Comparison of ENCODE assay signal across 27 cellular contexts in the genomic region with DNA sequence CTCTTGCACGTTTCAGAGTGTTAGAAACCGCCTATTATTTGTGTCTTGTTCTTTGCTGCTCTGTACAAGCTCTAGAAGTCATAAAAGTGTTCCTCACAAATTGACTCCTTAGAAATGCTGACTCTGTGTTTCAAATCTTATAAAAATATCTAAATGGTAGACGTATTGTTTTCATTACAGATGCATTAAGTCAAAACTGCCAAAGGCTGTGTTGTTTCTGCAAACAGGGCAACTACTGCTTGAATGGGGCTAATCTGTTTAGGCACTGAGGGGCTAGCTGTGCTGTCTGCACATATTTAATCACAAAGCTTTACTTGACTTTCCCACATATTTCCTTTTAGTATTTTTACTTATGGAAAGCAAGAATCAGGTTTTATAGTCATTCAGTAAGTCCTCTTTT.
"Had no signal": no experiment of that assay in that cellular context is flagged by ENCODE, and none has a peak within 500 bp of the region (broad histone marks: within the 10 kb centered on the region; RNA-seq: fewer than 3 reads in every experiment).

No MANE protein-coding gene starts in this region.

- ATAC-seq: effector memory CD8-positive, alpha-beta T cell; gastrocnemius medialis; left lobe of liver; sciatic nerve; stimulated activated effector memory CD8-positive, alpha-beta T cell treated with anti-CD3 and anti-CD28 coated beads, Interleukin-12 subunit alpha, Interleukin-12 subunit beta, amount 100 ng/mL, for 72 hours had no signal

- H3K9me3 Mint-ChIP-seq: nephron progenitor cell had no signal

- DNase-seq: cortex of kidney; effector memory CD8-positive, alpha-beta T cell; erythroblast; esophagus squamous epithelium; gastrocnemius medialis; head of caudate nucleus; kidney; naive B cell; nephron progenitor cell; nucleus accumbens; stimulated activated CD4-positive, alpha-beta T cell treated with anti-CD3 and anti-CD28 coated beads, Interleukin-12 subunit alpha, Interleukin-12 subunit beta, amount 100 ng/mL, for 4 hours; stimulated activated CD4-positive, alpha-beta T cell treated with anti-CD3 and anti-CD28 coated beads, Interleukin-1b, Interleukin-23, amount 100 ng/mL, for 48 hours; stimulated activated CD4-positive, alpha-beta T cell treated with anti-CD3 and anti-CD28 coated beads, Interleukin-4, amount 100 ng/mL, for 1 hour; stimulated activated naive CD4-positive, alpha-beta T cell treated with Interleukin-2 at 50 U/mL for 16 hours; stomach; thyroid gland; trophoblast cell had no signal

- H2AFZ ChIP-seq: hepatocyte had no signal

- H3K27ac ChIP-seq: esophagus squamous epithelium, gastrocnemius medialis, hepatocyte, prostate gland, right atrium auricular region, stomach, thyroid gland had no signal

- H3K4me1 ChIP-seq: gastrocnemius medialis, prostate gland, right atrium auricular region, stomach, thyroid gland had no signal

- H3K4me2 ChIP-seq: hepatocyte, smooth muscle cell had no signal

- H3K27me3 Mint-ChIP-seq: effector memory CD8-positive, alpha-beta T cell; memory B cell; naive B cell had no signal

- H3K4me3 Mint-ChIP-seq: effector memory CD8-positive, alpha-beta T cell; memory B cell; nephron progenitor cell; stimulated activated effector memory CD8-positive, alpha-beta T cell treated with anti-CD3 and anti-CD28 coated beads, Interleukin-12 subunit alpha, Interleukin-12 subunit beta, amount 100 ng/mL, for 72 hours had no signal

- H3K4me3 ChIP-seq: esophagus squamous epithelium, gastrocnemius medialis, hepatocyte, lung, prostate gland, right atrium auricular region, smooth muscle cell, stomach, thyroid gland had no signal

- H3K9me3 ChIP-seq: esophagus squamous epithelium, gastrocnemius medialis, prostate gland, right atrium auricular region, stomach, thyroid gland had no signal

- H3K36me3 ChIP-seq: esophagus squamous epithelium, gastrocnemius medialis, prostate gland, right atrium auricular region, stomach, thyroid gland had no signal

- H3K79me2 ChIP-seq: hepatocyte had no signal

- H3K4me1 Mint-ChIP-seq: stimulated activated effector memory CD8-positive, alpha-beta T cell treated with anti-CD3 and anti-CD28 coated beads, Interleukin-12 subunit alpha, Interleukin-12 subunit beta, amount 100 ng/mL, for 72 hours had no signal

- H3K27me3 ChIP-seq: esophagus squamous epithelium, gastrocnemius medialis, hepatocyte, right atrium auricular region, thyroid gland had no signal

- H3K36me3 Mint-ChIP-seq: memory B cell; naive B cell; stimulated activated effector memory CD8-positive, alpha-beta T cell treated with anti-CD3 and anti-CD28 coated beads, Interleukin-12 subunit alpha, Interleukin-12 subunit beta, amount 100 ng/mL, for 72 hours had no signal

- FAIRE-seq: endometrium had no signal

- H3K27ac Mint-ChIP-seq: effector memory CD8-positive, alpha-beta T cell; stimulated activated effector memory CD8-positive, alpha-beta T cell treated with anti-CD3 and anti-CD28 coated beads, Interleukin-12 subunit alpha, Interleukin-12 subunit beta, amount 100 ng/mL, for 72 hours had no signal
